In the genomic region with DNA sequence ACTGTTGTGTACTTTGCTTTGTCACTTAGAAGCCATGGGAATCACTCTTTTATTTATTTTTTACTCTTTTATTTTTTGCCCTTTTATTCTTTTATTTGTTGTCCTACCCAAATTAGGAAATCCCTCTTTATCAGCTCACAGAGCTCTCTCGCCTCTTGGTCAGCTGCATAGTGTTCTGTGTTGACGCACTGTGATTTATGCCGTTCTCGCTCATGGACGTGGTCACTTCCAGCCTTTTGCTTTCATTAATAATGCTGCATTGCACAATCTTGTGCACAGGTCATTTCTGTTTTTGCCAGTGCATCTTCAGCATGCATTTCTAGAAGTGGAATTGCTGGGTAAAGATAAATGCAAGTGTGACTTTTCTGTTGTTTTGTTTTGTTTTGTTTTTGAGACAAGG, we compare ENCODE assay signal across 17 cellular contexts. TPM values are rescaled to one million over a fixed set of nuclear protein-coding genes. Genes with fewer than 3 reads are reported as not detected.
"Had no signal": no experiment of that assay in that cellular context is flagged by ENCODE, and none has a peak within 500 bp of the region (broad histone marks: within the 10 kb centered on the region; RNA-seq: fewer than 3 reads in every experiment).

No MANE protein-coding gene starts in this region.

- ATAC-seq: activated T-cell treated with anti-CD3 and anti-CD28 coated beads, Interleukin-2, amount 50 U/mL, for 72 hours; heart left ventricle had no signal

- H3K9me3 ChIP-seq: heart left ventricle, right atrium auricular region, stomach had no signal

- H3K27ac ChIP-seq: right atrium auricular region had no signal

- DNase-seq: activated CD4-positive, alpha-beta T cell treated with anti-CD3 and anti-CD28 coated beads, Interleukin-2, amount 10 ng/mL, durations not matched to agents 7 days and 5 days; activated CD8-positive, alpha-beta memory T cell treated with anti-CD3 and anti-CD28 coated beads, Interleukin-2, amount 50 U/mL, for 4 hours; activated effector memory CD4-positive, alpha-beta T cell treated with anti-CD3 and anti-CD28 coated beads, Interleukin-2, amount 50 U/mL, for 16 hours; activated naive CD4-positive, alpha-beta T cell treated with anti-CD3 and anti-CD28 coated beads, Interleukin-2, amount 50 U/mL, for 16 hours; activated T-cell treated with anti-CD3 and anti-CD28 coated beads, Interleukin-2, amount 50 U/mL, for 72 hours; effector CD8-positive, alpha-beta T cell; heart left ventricle; kidney glomerular epithelial cell; small intestine; stimulated activated CD4-positive, alpha-beta T cell treated with anti-CD3 and anti-CD28 coated beads, Interleukin-4, amount 100 ng/mL, for 1 hour; stomach had no signal

- H3K4me1 ChIP-seq: stomach had no signal

- FAIRE-seq: bronchial epithelial cell, endothelial cell of umbilical vein, frontal cortex, small intestine had no signal

- H3K4me3 ChIP-seq: heart left ventricle, lung, right atrium auricular region, stomach had no signal

- H3K27me3 ChIP-seq: heart left ventricle, right atrium auricular region, stomach had no signal

RNA-seq across cellular contexts. Expression of gene IL15RA, which starts 45.0 kb away (rescaled TPM):
- total RNA-seq: frontal cortex, mesothelial cell of epicardium had no signal
